ENCODE assay signal across 9 cellular contexts in the genomic region with DNA sequence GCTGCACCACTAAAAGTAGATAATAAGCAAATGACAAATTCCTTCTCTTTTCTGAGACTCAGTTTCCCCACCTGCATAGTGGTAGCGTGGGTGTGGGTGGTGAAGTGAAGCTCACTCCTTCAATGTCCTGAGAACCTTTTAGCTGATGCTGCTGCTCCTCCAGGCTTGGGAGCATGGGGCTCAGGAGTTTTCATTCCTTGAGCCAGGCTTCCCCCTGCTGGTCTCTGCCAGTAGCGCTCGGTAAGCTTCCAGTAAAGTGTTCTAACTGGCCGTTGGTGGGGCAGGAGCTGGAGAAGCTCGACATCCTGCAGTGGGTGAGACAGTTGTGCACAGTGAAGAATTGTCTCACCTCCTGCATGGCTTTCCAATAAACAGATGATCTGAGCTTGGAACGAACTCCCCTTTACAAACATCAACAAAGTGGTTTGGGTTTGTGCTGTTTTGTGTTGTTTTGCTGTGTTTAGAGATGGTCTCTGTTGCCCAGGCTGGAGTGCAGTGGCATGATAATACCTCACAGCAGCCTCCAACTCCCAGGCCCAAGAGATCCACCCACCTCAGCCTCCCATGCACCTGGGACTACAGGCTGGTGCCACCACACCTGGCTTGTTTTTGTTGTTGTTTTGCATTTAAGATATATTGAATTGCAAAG. TPM values are rescaled to one million over a fixed set of nuclear protein-coding genes. Genes with fewer than 3 reads are reported as not detected.
DNase-seq lines count a peak whose midpoint lies in the region; ATAC-seq and TF ChIP-seq lines count a peak whose summit lies in the region.
"Had no signal": no experiment of that assay in that cellular context is flagged by ENCODE, and none has a peak within 500 bp of the region (broad histone marks: within the 10 kb centered on the region; RNA-seq: fewer than 3 reads in every experiment).

No MANE protein-coding gene starts in this region.

- H3K9me3 Mint-ChIP-seq in T-cell = no peaks in the 10 kb centered on the region
- H3K9me3 Mint-ChIP-seq: stimulated activated naive CD8-positive, alpha-beta T cell treated with anti-CD3 and anti-CD28 coated beads, Interleukin-15, Interleukin-2, amounts not matched to agents 100 ng/mL and 50 ng/mL, for 24 hours had no signal

- H3K4me3 Mint-ChIP-seq in T-cell = no peak overlapping the region
- H3K4me3 Mint-ChIP-seq: stimulated activated naive CD8-positive, alpha-beta T cell treated with anti-CD3 and anti-CD28 coated beads, Interleukin-15, Interleukin-2, amounts not matched to agents 100 ng/mL and 50 ng/mL, for 24 hours had no signal

- no peaks in the 10 kb centered on the region for H3K4me1 ChIP-seq in adrenal gland (replicated peaks in 1 of 2)
- H3K4me1 ChIP-seq in sigmoid colon = no peaks in the 10 kb centered on the region

- POLR2A ChIA-PET in T-cell (lab: Charles Lee) = no interaction called here

- H3K9me3 ChIP-seq in adrenal gland (replicated peaks in 1 of 3) (no peaks in the 10 kb centered on the region), sigmoid colon (no peaks in the 10 kb centered on the region)

- H3K27me3 ChIP-seq in adrenal gland (no peaks in the 10 kb centered on the region), sigmoid colon (no peaks in the 10 kb centered on the region)

- H3K4me1 Mint-ChIP-seq in T-cell = no peaks in the 10 kb centered on the region

- DNase-seq in NCI-H1436 (lab: John Stamatoyannopoulos, UW) = peak; percentile 57
- DNase-seq in NCI-H1436 treated with DMSO at 0.1 percent for 48 hours (lab: John Stamatoyannopoulos, UW) = no peak
- peak; percentile 43 for DNase-seq in NCI-H1105 (lab: John Stamatoyannopoulos, UW)
- peak; percentile 19 to 71 (median 54) for DNase-seq in T-cell
- DNase-seq in adrenal gland = peak; percentile 77 to 92 (median 84)
- DNase-seq in left ventricle myocardium superior = peak; percentile 84
- DNase-seq in sigmoid colon = peak; percentile 85

- H3K4me3 ChIP-seq in adrenal gland (no peak overlapping the region), sigmoid colon (no peak overlapping the region)

- H3K27me3 Mint-ChIP-seq in T-cell = peaks cover 3 to 5% of the 10 kb centered on the region in 2 donors
- H3K27me3 Mint-ChIP-seq: stimulated activated naive CD8-positive, alpha-beta T cell treated with anti-CD3 and anti-CD28 coated beads, Interleukin-15, Interleukin-2, amounts not matched to agents 100 ng/mL and 50 ng/mL, for 24 hours had no signal

- CTCF ChIA-PET in T-cell (lab: Charles Lee) = interaction anchor here (0.5 to 1.8 kb wide), 21 partner anchors 8 to 1865 kb away, joined by 3 to 12 read pairs (median 4); a partner anchor contains a TSS

- no peak for TF ChIP-seq POLR2A in adrenal gland (IDR thresholded peaks at IDR 0.05)
- TF ChIP-seq POLR2A in sigmoid colon (IDR thresholded peaks at IDR 0.05) = no peak

- TF ChIP-seq EP300 in sigmoid colon (IDR thresholded peaks at IDR 0.05) = no peak

- no peaks in the 10 kb centered on the region for H3K36me3 Mint-ChIP-seq in T-cell

- WGBS in adrenal gland, 4 donors = 0 to 5% (median 1%) methylated on average over 5 to 6 of the region's 6 CpGs
- WGBS in sigmoid colon, 2 donors = 1 to 2% methylated on average over 6 of the region's 6 CpGs

- no peak overlapping the region for H3K27ac ChIP-seq in adrenal gland
- H3K27ac ChIP-seq in sigmoid colon = no peak overlapping the region

- no peaks in the 10 kb centered on the region for H3K36me3 ChIP-seq in adrenal gland (replicated peaks in 1 of 2)
- no peaks in the 10 kb centered on the region for H3K36me3 ChIP-seq in sigmoid colon

- ATAC-seq in HG02642 (IDR thresholded peaks at IDR 0.05; ENCODE audit: poor library complexity, unreplicated experiment) (peak; percentile 94), T-cell (replicated peaks in 1 of 4) (peak; percentile 76 to 98 (median 92)), left ventricle myocardium superior (peak; percentile 96)

- TF ChIP-seq CTCF in adrenal gland (IDR thresholded peaks at IDR 0.05) = peak; percentile 53 to 90 (median 81)
- TF ChIP-seq CTCF in sigmoid colon (IDR thresholded peaks at IDR 0.05) = peak; percentile 48 to 85 (median 78)

- H3K27ac Mint-ChIP-seq in T-cell = no peak overlapping the region
- H3K27ac Mint-ChIP-seq: stimulated activated naive CD8-positive, alpha-beta T cell treated with anti-CD3 and anti-CD28 coated beads, Interleukin-15, Interleukin-2, amounts not matched to agents 100 ng/mL and 50 ng/mL, for 24 hours had no signal

- intact Hi-C loops in adrenal gland (cut with DNase I) = loop anchor here (5.0 to 10.0 kb wide), 3 partner anchors 137 to 207 kb away; a partner anchor contains a TSS
- intact Hi-C loops in left ventricle myocardium superior (cut with micrococcal nuclease) = loop anchor here (5.0 kb wide), 1 partner anchor 205 kb away; a partner anchor contains a TSS
- intact Hi-C loops in sigmoid colon (cut with DNase I) = loop anchor here (1.0 to 5.0 kb wide), 2 partner anchors 150 to 205 kb away; a partner anchor contains a TSS

RNA-seq across cellular contexts. Expression of a gene that starts 34.6 kb away (rescaled TPM):
- total RNA-seq in T-cell (1 to 10 TPM in 4 of 5 donors, not detected in 1; 4.1 to 8.6 (median 5.2) TPM), adrenal gland (1,000 to 10,000 TPM in 4 of 8 donors, 100 to 1,000 TPM in 4; 478 to 3,013 (median 1,213) TPM), left ventricle myocardium superior (439 TPM), sigmoid colon (100 to 1,000 TPM; 168 to 821 (median 339) TPM)
- polyA plus RNA-seq in adrenal gland (1,000 to 10,000 TPM in 1 of 3 donors, 100 to 1,000 TPM in 2; 145 to 2,674 (median 298) TPM), sigmoid colon (100 to 1,000 TPM in 1 of 3 donors, 10 to 100 TPM in 2; 47.6 to 272 (median 70.9) TPM)

Comparison
In these comparisons a context has a peak if more than half of its experiments do, and no peak if none do; other contexts are left out.
1. RNA of a gene that starts 34.6 kb away (total RNA-seq): 478 to 3,013 TPM in adrenal gland, 439 TPM in left ventricle myocardium superior (single experiment) and 168 to 821 TPM in sigmoid colon; 4.1 to 8.6 TPM in T-cell; every median in the first group is over 10 times any median in the second.
2. Peak in every context shown above with its lines, with median percentiles within 50 percentile points of each other: ATAC-seq.